ENCODE assay signal across 22 cellular contexts in genomic region chr3:8451696-8452095, GRCh38. TPM values are rescaled to one million over a fixed set of nuclear protein-coding genes. Genes with fewer than 3 reads are reported as not detected.
DNase-seq lines count a peak whose midpoint lies in the region; ATAC-seq and TF ChIP-seq lines count a peak whose summit lies in the region.
"Had no signal": no experiment of that assay in that cellular context is flagged by ENCODE, and none has a peak within 500 bp of the region (broad histone marks: within the 10 kb centered on the region; RNA-seq: fewer than 3 reads in every experiment).

No MANE protein-coding gene starts in this region.

- H3K36me3 Mint-ChIP-seq in HFFc6 (ENCODE audit: low read depth), result no peaks in the 10 kb centered on the region
- H3K36me3 Mint-ChIP-seq in stimulated activated naive B cell treated with anti-CD40 and anti-IgM and Interleukin-4, amounts not matched to agents 10 μg/mL and 1 μg/mL and 100 μg/mL, for 72 hours, result no peaks in the 10 kb centered on the region
- H3K36me3 Mint-ChIP-seq: CD8-positive, alpha-beta T cell; natural killer cell; stimulated activated effector memory CD8-positive, alpha-beta T cell treated with anti-CD3 and anti-CD28 coated beads, Interleukin-12 subunit alpha, Interleukin-12 subunit beta, amount 100 ng/mL, for 72 hours had no signal

- ATAC-seq in HG03159 (IDR thresholded peaks at IDR 0.05; ENCODE audit: unreplicated experiment) (no peak), omental fat pad (ENCODE audit: low FRiP score) (no peak)
- ATAC-seq in stimulated activated naive B cell treated with anti-CD40 and anti-IgM and Interleukin-4, amounts not matched to agents 10 μg/mL and 1 μg/mL and 100 μg/mL, for 72 hours (replicated peaks), result no peak
- ATAC-seq: activated naive CD8-positive, alpha-beta T cell treated with anti-CD3 and anti-CD28 coated beads, Interleukin-2, amount 50 U/mL, for 24 hours; activated T-helper 17 cell treated with anti-CD3 and anti-CD28 coated beads, Interleukin-2, amount 50 U/mL, for 72 hours; CD8-positive, alpha-beta T cell; HCT116; natural killer cell; stimulated activated effector memory CD8-positive, alpha-beta T cell treated with anti-CD3 and anti-CD28 coated beads, Interleukin-12 subunit alpha, Interleukin-12 subunit beta, amount 100 ng/mL, for 72 hours; T-helper 17 cell had no signal

- no peak for TF ChIP-seq CTCF in HFFc6 (IDR thresholded peaks at IDR 0.05)
- no peak for TF ChIP-seq CTCF in astrocyte of the spinal cord (IDR thresholded peaks at IDR 0.05; ENCODE audit: low read depth, low read length)
- no peak for TF ChIP-seq CTCF in omental fat pad (IDR thresholded peaks at IDR 0.05)

- H3K27me3 Mint-ChIP-seq in HFFc6 (ENCODE audit: insufficient read depth), result 0 out of 2 replicates have a peak, but pooled peaks cover 1% of the 10 kb centered on the region
- H3K27me3 Mint-ChIP-seq in stimulated activated naive B cell treated with anti-CD40 and anti-IgM and Interleukin-4, amounts not matched to agents 10 μg/mL and 1 μg/mL and 100 μg/mL, for 72 hours, result peaks cover 5% of the 10 kb centered on the region in 2 donors

- H3K4me3 Mint-ChIP-seq in HFFc6, result peak overlapping the region; percentile 8; the same call in 1 of the 2 replicates
- H3K4me3 Mint-ChIP-seq in stimulated activated naive B cell treated with anti-CD40 and anti-IgM and Interleukin-4, amounts not matched to agents 10 μg/mL and 1 μg/mL and 100 μg/mL, for 72 hours, result no peak overlapping the region
- H3K4me3 Mint-ChIP-seq: activated naive CD8-positive, alpha-beta T cell treated with anti-CD3 and anti-CD28 coated beads, Interleukin-2, amount 50 U/mL, for 24 hours; activated T-helper 17 cell treated with anti-CD3 and anti-CD28 coated beads, Interleukin-2, amount 50 U/mL, for 72 hours; CD8-positive, alpha-beta T cell; natural killer cell; stimulated activated effector memory CD8-positive, alpha-beta T cell treated with anti-CD3 and anti-CD28 coated beads, Interleukin-12 subunit alpha, Interleukin-12 subunit beta, amount 100 ng/mL, for 72 hours; T-helper 17 cell had no signal

- no peak overlapping the region for H3K4me3 ChIP-seq in astrocyte of the spinal cord (ENCODE audit: low read depth, low read length)

- H3K27ac Mint-ChIP-seq in HFFc6, result peak overlapping the region; percentile 61
- H3K27ac Mint-ChIP-seq in stimulated activated naive B cell treated with anti-CD40 and anti-IgM and Interleukin-4, amounts not matched to agents 10 μg/mL and 1 μg/mL and 100 μg/mL, for 72 hours, result no peak overlapping the region
- H3K27ac Mint-ChIP-seq: activated naive CD8-positive, alpha-beta T cell treated with anti-CD3 and anti-CD28 coated beads, Interleukin-2, amount 50 U/mL, for 24 hours; activated T-helper 17 cell treated with anti-CD3 and anti-CD28 coated beads, Interleukin-2, amount 50 U/mL, for 72 hours; CD8-positive, alpha-beta T cell; natural killer cell; stimulated activated effector memory CD8-positive, alpha-beta T cell treated with anti-CD3 and anti-CD28 coated beads, Interleukin-12 subunit alpha, Interleukin-12 subunit beta, amount 100 ng/mL, for 72 hours; T-helper 17 cell had no signal

- DNase-seq in 8988T (peak; percentile 32), HFFc6 (peak; percentile 34), astrocyte of the spinal cord (ENCODE audit: low read depth, low spot score) (peak; percentile 58), glomerular visceral epithelial cell (ENCODE audit: extremely low spot score) (peak; percentile 27), MV-4-11 (lab: John Stamatoyannopoulos, UW) (no peak), omental fat pad (ENCODE audit: low spot score) (no peak)
- no peak for DNase-seq in stimulated activated naive B cell treated with anti-CD40 and anti-IgM and Interleukin-4, amounts not matched to agents 10 μg/mL and 1 μg/mL and 100 μg/mL, for 72 hours
- DNase-seq: activated CD4-positive, CD25-positive, alpha-beta regulatory T cell; activated naive CD8-positive, alpha-beta T cell treated with anti-CD3 and anti-CD28 coated beads, Interleukin-2, amount 50 U/mL, for 24 hours; CD8-positive, alpha-beta T cell; DMS79 treated with DMSO at 0.1 percent for 48 hours; natural killer cell; NCI-H146; NCI-H345; Right ventricle myocardium superior; stimulated activated CD4-positive, alpha-beta T cell treated with anti-CD3 and anti-CD28 coated beads, Interleukin-12 subunit alpha, Interleukin-12 subunit beta, amount 100 ng/mL, for 4 hours; T-helper 17 cell; trophoblast cell had no signal

- H3K4me1 Mint-ChIP-seq in HFFc6 (ENCODE audit: low read depth), result peaks cover 54% of the 10 kb centered on the region
- no peaks in the 10 kb centered on the region for H3K4me1 Mint-ChIP-seq in stimulated activated naive B cell treated with anti-CD40 and anti-IgM and Interleukin-4, amounts not matched to agents 10 μg/mL and 1 μg/mL and 100 μg/mL, for 72 hours
- H3K4me1 Mint-ChIP-seq: activated naive CD8-positive, alpha-beta T cell treated with anti-CD3 and anti-CD28 coated beads, Interleukin-2, amount 50 U/mL, for 24 hours; activated T-helper 17 cell treated with anti-CD3 and anti-CD28 coated beads, Interleukin-2, amount 50 U/mL, for 72 hours; natural killer cell; stimulated activated effector memory CD8-positive, alpha-beta T cell treated with anti-CD3 and anti-CD28 coated beads, Interleukin-12 subunit alpha, Interleukin-12 subunit beta, amount 100 ng/mL, for 72 hours; T-helper 17 cell had no signal

- H3K9me3 Mint-ChIP-seq in HFFc6, result no peaks in the 10 kb centered on the region
- H3K9me3 Mint-ChIP-seq in stimulated activated naive B cell treated with anti-CD40 and anti-IgM and Interleukin-4, amounts not matched to agents 10 μg/mL and 1 μg/mL and 100 μg/mL, for 72 hours, result peaks cover 7 to 11% of the 10 kb centered on the region in 2 donors
- H3K9me3 Mint-ChIP-seq: activated naive CD8-positive, alpha-beta T cell treated with anti-CD3 and anti-CD28 coated beads, Interleukin-2, amount 50 U/mL, for 24 hours; activated T-helper 17 cell treated with anti-CD3 and anti-CD28 coated beads, Interleukin-2, amount 50 U/mL, for 72 hours; CD8-positive, alpha-beta T cell; natural killer cell; stimulated activated effector memory CD8-positive, alpha-beta T cell treated with anti-CD3 and anti-CD28 coated beads, Interleukin-12 subunit alpha, Interleukin-12 subunit beta, amount 100 ng/mL, for 72 hours had no signal

- in situ Hi-C loops in astrocyte of the spinal cord (cut with HindIII; ENCODE audit: low sequenced_read_pairs), result no loop called here

RNA-seq across cellular contexts. Expression of gene LMCD1, which starts 49.9 kb away (rescaled TPM):
- 10 to 100 TPM; 20.1 to 50.6 (median 23.3) TPM for total RNA-seq in HFFc6 (2021; fragmentation: NEBNext Ultra II Directional; extraction: Animal tissue kit (Norgen Biotek cat#: 25700))
- total RNA-seq in omental fat pad, result 1,000 to 10,000 TPM in 1 of 4 donors, 100 to 1,000 TPM in 3; 135 to 1,380 (median 270) TPM
- total RNA-seq: natural killer cell had no signal

Comparison
In these comparisons a context has a peak if more than half of its experiments do, and no peak if none do; other contexts are left out.
1. DNase-seq: peak in 8988T (single experiment), HFFc6 (single experiment), astrocyte of the spinal cord (single experiment) and glomerular visceral epithelial cell (single experiment); none in MV-4-11 (single experiment), stimulated activated naive B cell treated with anti-CD40 and anti-IgM and Interleukin-4, amounts not matched to agents 10 μg/mL and 1 μg/mL and 100 μg/mL, for 72 hours (single experiment) and omental fat pad (single experiment).